25 cellular contexts compared by ENCODE assay signal in genomic region chr3:182233405-182233804, GRCh38.
"Had no signal": no experiment of that assay in that cellular context is flagged by ENCODE, and none has a peak within 500 bp of the region (broad histone marks: within the 10 kb centered on the region; RNA-seq: fewer than 3 reads in every experiment).

No MANE protein-coding gene starts in this region.

- H3K27me3 ChIP-seq: dorsolateral prefrontal cortex, esophagus squamous epithelium, gastrocnemius medialis, heart right ventricle, left lung had no signal

- H3K9me3 ChIP-seq: esophagus squamous epithelium, gastrocnemius medialis, heart right ventricle, left lung, lower lobe of right lung, mucosa of descending colon had no signal

- H3K27ac Mint-ChIP-seq: mesothelial cell of epicardium, naive B cell had no signal

- ATAC-seq: gastrocnemius medialis, heart right ventricle, left cardiac atrium, left lung, left ventricle myocardium superior, lower lobe of right lung, mucosa of descending colon had no signal

- H3K4me3 ChIP-seq: coronary artery, dorsolateral prefrontal cortex, esophagus squamous epithelium, gastrocnemius medialis, heart right ventricle, left lung, lower lobe of right lung, mucosa of descending colon had no signal

- H3K36me3 Mint-ChIP-seq: mesothelial cell of epicardium, naive B cell had no signal

- FAIRE-seq: colon, endothelial cell of umbilical vein, islet of Langerhans, keratinocyte had no signal

- H3K27ac ChIP-seq: coronary artery, esophagus squamous epithelium, gastrocnemius medialis, heart right ventricle, left lung, lower lobe of right lung had no signal

- DNase-seq: dermis blood vessel endothelial cell; dorsolateral prefrontal cortex; effector CD4-positive, alpha-beta T cell; effector memory CD4-positive, alpha-beta T cell; esophagus squamous epithelium; foreskin fibroblast; foreskin melanocyte; gastrocnemius medialis; glutamatergic neuron; head of caudate nucleus; heart right ventricle; hippocampal formation; left cardiac atrium; left lung; left ventricle myocardium superior; lower lobe of right lung; mesenchymal stem cell; mucosa of descending colon; naive B cell had no signal

- H3K36me3 ChIP-seq: esophagus squamous epithelium, gastrocnemius medialis, heart right ventricle, left lung, lower lobe of right lung had no signal

- H3K4me3 Mint-ChIP-seq: mesothelial cell of epicardium, naive B cell had no signal

- H3K4me1 Mint-ChIP-seq: naive B cell had no signal

- H3K9me3 Mint-ChIP-seq: mesothelial cell of epicardium had no signal

- H3K4me1 ChIP-seq: gastrocnemius medialis, left lung, lower lobe of right lung had no signal

- H3K27me3 Mint-ChIP-seq: naive B cell had no signal
